8 cellular contexts compared by ENCODE assay signal in genomic region chr1:36239941-36240637, GRCh38. TPM values are rescaled to one million over a fixed set of nuclear protein-coding genes. Genes with fewer than 3 reads are reported as not detected.
DNase-seq lines count a peak whose midpoint lies in the region; ATAC-seq, FAIRE-seq and TF ChIP-seq lines count a peak whose summit lies in the region.

No MANE protein-coding gene starts in this region.

- intact Hi-C loops in Panc1 (cut with micrococcal nuclease; ENCODE audit: unreplicated experiment) (no loop called here), Right ventricle myocardium inferior (cut with DNase I) (loop anchor here (5.0 kb wide), 1 partner anchor 42 kb away; no protein-coding TSS in a partner anchor), kidney (cut with DNase I) (no loop called here)

- H3K27me3 ChIP-seq in Panc1 (ENCODE audit: control insufficient read depth, insufficient read depth, low read length) = no peaks in the 10 kb centered on the region

- DNase-seq in HFFc6 (no peak), Panc1 (ENCODE audit: low read depth, low spot score) (no peak), Right ventricle myocardium inferior (ENCODE audit: missing footprints) (no peak), pons (ENCODE audit: low spot score) (peak; percentile 25), GM19240 (ENCODE audit: insufficient read length, low spot score) (no peak), kidney (no peak)
- no peak for DNase-seq in activated naive CD4-positive, alpha-beta T cell treated with anti-CD3 and anti-CD28 coated beads, Interleukin-2, amount 10 ng/mL, durations not matched to agents 7 days and 5 days

- peak overlapping the region; percentile 50; the same call in 1 of the 2 replicates for H3K27ac Mint-ChIP-seq in HFFc6
- H3K27ac Mint-ChIP-seq in activated naive CD4-positive, alpha-beta T cell treated with anti-CD3 and anti-CD28 coated beads, Interleukin-2, amount 10 ng/mL, durations not matched to agents 7 days and 5 days = no peak overlapping the region

- no peak overlapping the region for H3K27ac ChIP-seq in Panc1 (ENCODE audit: low read length)
- no peak overlapping the region for H3K27ac ChIP-seq in kidney (ENCODE audit: low read depth in 2 of 2, low read length in 2 of 2)

- in situ Hi-C loops in Panc1 (cut with HindIII; ENCODE audit: low pct_unique_long_range_greater_than_20kb, low sequenced_read_pairs) = no loop called here

- no peak for FAIRE-seq in kidney (lab: Jason Lieb, UNC)

- H3K9me3 ChIP-seq in Panc1 (ENCODE audit: control insufficient read depth, insufficient read depth, low read depth, low read length) (no peaks in the 10 kb centered on the region), kidney (ENCODE audit: control insufficient read depth in 1 of 2, low read length in 2 of 2) (no peaks in the 10 kb centered on the region)

- H3K4me3 Mint-ChIP-seq in HFFc6 = no peak overlapping the region
- no peak overlapping the region for H3K4me3 Mint-ChIP-seq in activated naive CD4-positive, alpha-beta T cell treated with anti-CD3 and anti-CD28 coated beads, Interleukin-2, amount 10 ng/mL, durations not matched to agents 7 days and 5 days

- no peak for TF ChIP-seq CTCF in HFFc6 (IDR thresholded peaks at IDR 0.05)
- no peak for TF ChIP-seq CTCF in Panc1 (IDR thresholded peaks at IDR 0.05)
- TF ChIP-seq CTCF in kidney (IDR thresholded peaks at IDR 0.05; ENCODE audit: borderline replicate concordance, extremely low read depth, insufficient read depth) = no peak

- no peak overlapping the region for H3K9ac ChIP-seq in kidney (ENCODE audit: low read length in 2 of 2)

- no peaks in the 10 kb centered on the region for H3K27me3 Mint-ChIP-seq in HFFc6 (ENCODE audit: insufficient read depth)
- H3K27me3 Mint-ChIP-seq in activated naive CD4-positive, alpha-beta T cell treated with anti-CD3 and anti-CD28 coated beads, Interleukin-2, amount 10 ng/mL, durations not matched to agents 7 days and 5 days = no peaks in the 10 kb centered on the region

- H3K4me1 Mint-ChIP-seq in HFFc6 (ENCODE audit: low read depth) = peaks cover 34% of the 10 kb centered on the region
- peaks cover 14% of the 10 kb centered on the region for H3K4me1 Mint-ChIP-seq in activated naive CD4-positive, alpha-beta T cell treated with anti-CD3 and anti-CD28 coated beads, Interleukin-2, amount 10 ng/mL, durations not matched to agents 7 days and 5 days

- no peaks in the 10 kb centered on the region for H3K4me1 ChIP-seq in Panc1 (ENCODE audit: control insufficient read depth, insufficient read depth, low read length)
- H3K4me1 ChIP-seq in kidney (ENCODE audit: control insufficient read depth in 1 of 2, insufficient read depth in 1 of 2, low read depth in 1 of 2, low read length in 2 of 2) = peaks cover 8 to 13% of the 10 kb centered on the region in 2 donors

- H3K36me3 ChIP-seq in Panc1 (ENCODE audit: control insufficient read depth, insufficient read depth, low read length) (peaks cover 8% of the 10 kb centered on the region), kidney (ENCODE audit: control insufficient read depth in 1 of 2, insufficient read depth in 2 of 2, low read length in 2 of 2) (no peaks in the 10 kb centered on the region)

- ATAC-seq in Panc1 (peak; percentile 31; the same call in 1 of the 2 replicates), Right ventricle myocardium inferior (peak; percentile 95), HG02840 (IDR thresholded peaks at IDR 0.05; ENCODE audit: low FRiP score, unreplicated experiment) (no peak)

- BruUV-seq in Panc1 (replicated peaks; lab: Mats Ljungman, UMichigan) = TSS peak; percentile 12

- H3K4me3 ChIP-seq in Panc1 (ENCODE audit: low read depth in 2 of 2, low read length in 2 of 2) (no peak overlapping the region), kidney (ENCODE audit: low read length in 2 of 2) (no peak overlapping the region)

- peaks cover 6% of the 10 kb centered on the region; the same call in 1 of the 2 replicates for H3K36me3 Mint-ChIP-seq in HFFc6 (ENCODE audit: low read depth)
- peaks cover 32% of the 10 kb centered on the region for H3K36me3 Mint-ChIP-seq in activated naive CD4-positive, alpha-beta T cell treated with anti-CD3 and anti-CD28 coated beads, Interleukin-2, amount 10 ng/mL, durations not matched to agents 7 days and 5 days

- no peaks in the 10 kb centered on the region for H3K9me3 Mint-ChIP-seq in HFFc6
- no peaks in the 10 kb centered on the region for H3K9me3 Mint-ChIP-seq in activated naive CD4-positive, alpha-beta T cell treated with anti-CD3 and anti-CD28 coated beads, Interleukin-2, amount 10 ng/mL, durations not matched to agents 7 days and 5 days

- CTCF ChIA-PET in Panc1 (lab: Charles Lee) = no interaction called here
- CTCF ChIA-PET in activated naive CD4-positive, alpha-beta T cell treated with anti-CD3 and anti-CD28 coated beads, Interleukin-2, amount 10 ng/mL, durations not matched to agents 7 days and 5 days (lab: Charles Lee) = no interaction called here

- POLR2A ChIA-PET in Panc1 (lab: Charles Lee) = interaction anchor here (0.6 kb wide), 1 partner anchor 9 kb away, joined by 3 read pairs; no protein-coding TSS in a partner anchor

RNA-seq across cellular contexts. Expression of gene THRAP3, which starts 15.8 kb away (rescaled TPM):
- 100 to 1,000 TPM; 116 to 126 (median 121) TPM for total RNA-seq in HFFc6 (2021; fragmentation: NEBNext Ultra II Directional; extraction: Animal tissue kit (Norgen Biotek cat#: 25700))
- total RNA-seq in Panc1 (2021; ENCODE audit: unreplicated experiment) = 114 TPM
- polyA plus RNA-seq in Panc1 (2012; ENCODE audit: insufficient read length) = 54.8 TPM
- total RNA-seq in Right ventricle myocardium inferior = 60.1 TPM
- 102 TPM for total RNA-seq in kidney
- 28.0 TPM for polyA plus RNA-seq in kidney (ENCODE audit: insufficient read depth, low read depth, low replicate concordance)
